Comparison of ENCODE assay signal across 8 cellular contexts in the genomic region with DNA sequence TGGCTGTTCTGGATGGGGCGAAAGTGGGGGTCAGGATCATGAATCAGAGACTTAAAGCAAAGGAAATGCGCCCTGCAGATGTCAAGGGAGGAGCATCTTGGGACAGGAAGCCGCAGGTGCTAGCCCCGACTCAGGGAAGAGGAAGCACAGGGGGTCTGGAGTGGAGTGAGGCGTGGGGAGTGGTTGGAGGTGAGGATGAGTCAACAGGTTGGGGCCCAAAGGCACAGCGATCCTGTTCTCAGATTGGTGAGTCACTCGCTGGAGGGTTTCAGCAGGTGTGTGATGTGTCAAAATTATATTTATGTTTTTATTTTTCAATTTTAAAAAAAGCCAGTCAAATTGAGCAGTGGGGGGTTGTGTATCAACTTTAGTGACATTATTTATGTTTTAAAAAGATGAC. TPM values are rescaled to one million over a fixed set of nuclear protein-coding genes. Genes with fewer than 3 reads are reported as not detected.
DNase-seq lines count a peak whose midpoint lies in the region; ATAC-seq and TF ChIP-seq lines count a peak whose summit lies in the region.

No MANE protein-coding gene starts in this region.

- no peaks in the 10 kb centered on the region for H3K36me3 Mint-ChIP-seq in glutamatergic neuron (ENCODE audit: unreplicated experiment)

- no peaks in the 10 kb centered on the region for H3K4me1 Mint-ChIP-seq in glutamatergic neuron (ENCODE audit: low read depth, unreplicated experiment)

- ATAC-seq in GM18519 (IDR thresholded peaks at IDR 0.05; ENCODE audit: low FRiP score, unreplicated experiment) (no peak), GM21390 (IDR thresholded peaks at IDR 0.05; ENCODE audit: unreplicated experiment) (no peak)

- H3K4me3 Mint-ChIP-seq in glutamatergic neuron (ENCODE audit: unreplicated experiment) = no peak overlapping the region

- DNase-seq in A172 (ENCODE audit: low spot score) = peak; percentile 71
- DNase-seq in NAMALWA (ENCODE audit: low spot score) = peak; percentile 75
- peak; percentile 71 for DNase-seq in activated CD8-positive, alpha-beta memory T cell treated with anti-CD3 and anti-CD28 coated beads, Interleukin-2, amount 50 U/mL, for 4 hours
- DNase-seq in mesenteric fat pad (ENCODE audit: low spot score) = peak; percentile 62
- DNase-seq in glutamatergic neuron = no peak
- no peak for DNase-seq in foreskin melanocyte

- peaks cover 7% of the 10 kb centered on the region for H3K27me3 Mint-ChIP-seq in glutamatergic neuron (ENCODE audit: unreplicated experiment)

- TF ChIP-seq CTCF in glutamatergic neuron (IDR thresholded peaks at IDR 0.05; ENCODE audit: partially characterized antibody, unreplicated experiment) = no peak

- no peaks in the 10 kb centered on the region for H3K9me3 Mint-ChIP-seq in glutamatergic neuron (ENCODE audit: unreplicated experiment)

- H3K27ac Mint-ChIP-seq in glutamatergic neuron (ENCODE audit: unreplicated experiment) = no peak overlapping the region

RNA-seq across cellular contexts. Expression of a gene that starts 19.0 kb away (rescaled TPM):
- 0.31 TPM in 1 of 2 replicates, not detected in the other for total RNA-seq in A172 (2014; rRNA removed; shearing (Covaris generic))
- total RNA-seq in mesenteric fat pad = not detected
- total RNA-seq in glutamatergic neuron (ENCODE audit: unreplicated experiment) = 0.47 TPM

RNA-seq across cellular contexts. Expression of a gene that starts 59.0 kb away (rescaled TPM):
- 1,978 and 2,323 TPM in 2 replicates for total RNA-seq in A172 (2014; rRNA removed; shearing (Covaris generic))
- 875 TPM for total RNA-seq in mesenteric fat pad
- total RNA-seq in glutamatergic neuron (ENCODE audit: unreplicated experiment) = 643 TPM

Comparison
In these comparisons a context has a peak if more than half of its experiments do, and no peak if none do; other contexts are left out.
1. DNase-seq: peak in A172 (single experiment), NAMALWA (single experiment), activated CD8-positive, alpha-beta memory T cell treated with anti-CD3 and anti-CD28 coated beads, Interleukin-2, amount 50 U/mL, for 4 hours (single experiment) and mesenteric fat pad (single experiment); none in glutamatergic neuron (single experiment) and foreskin melanocyte (single experiment).